In genomic region chr22:42732071-42732470, GRCh38 we compare ENCODE assay signal across 33 cellular contexts. TPM values are rescaled to one million over a fixed set of nuclear protein-coding genes. Genes with fewer than 3 reads are reported as not detected.
"Had no signal": no experiment of that assay in that cellular context is flagged by ENCODE, and none has a peak within 500 bp of the region (broad histone marks: within the 10 kb centered on the region; RNA-seq: fewer than 3 reads in every experiment).

No MANE protein-coding gene starts in this region.

- H3K4me3 ChIP-seq: adrenal gland, breast epithelium, cardiac muscle cell, colonic mucosa, dorsolateral prefrontal cortex had no signal

- ATAC-seq: activated CD4-positive, alpha-beta T cell treated with anti-CD3 and anti-CD28 coated beads for 36 hours; activated CD8-positive, alpha-beta memory T cell treated with anti-CD3 and anti-CD28 coated beads, Interleukin-2, amount 10 ng/mL, durations not matched to agents 7 days and 5 days; activated CD8-positive, alpha-beta T cell treated with anti-CD3 and anti-CD28 coated beads, Interleukin-2, amount 10 ng/mL, durations not matched to agents 7 days and 5 days; activated naive CD8-positive, alpha-beta T cell treated with anti-CD3 and anti-CD28 coated beads, Interleukin-2, amount 50 U/mL, for 24 hours; esophagus mucosa had no signal

- H3K36me3 ChIP-seq: adrenal gland, breast epithelium, cardiac muscle cell, colonic mucosa had no signal

- H3K27me3 ChIP-seq: adrenal gland, breast epithelium, cardiac muscle cell, colonic mucosa, dorsolateral prefrontal cortex had no signal

- H3K4me1 ChIP-seq: adrenal gland, breast epithelium, colonic mucosa had no signal

- H3K9me3 ChIP-seq: adrenal gland, breast epithelium, colonic mucosa had no signal

- H3K27ac ChIP-seq: adrenal gland, breast epithelium, cardiac muscle cell, colonic mucosa, dorsolateral prefrontal cortex had no signal

- DNase-seq: activated CD4-positive, alpha-beta memory T cell treated with anti-CD3 and anti-CD28 coated beads for 36 hours; activated CD4-positive, alpha-beta T cell treated with anti-CD3 and anti-CD28 coated beads for 36 hours; activated CD4-positive, alpha-beta T cell treated with anti-CD3 and anti-CD28 coated beads, Interleukin-2, amount 10 ng/mL, durations not matched to agents 24 days and 14 days; activated CD4-positive, CD25-positive, alpha-beta regulatory T cell; activated CD4-positive, CD25-positive, alpha-beta regulatory T cell treated with anti-CD3 and anti-CD28 coated beads, Interleukin-2, amount 50 U/mL, for 72 hours; activated CD8-positive, alpha-beta memory T cell treated with anti-CD3 and anti-CD28 coated beads, Interleukin-2, amount 10 ng/mL, durations not matched to agents 7 days and 5 days; activated CD8-positive, alpha-beta memory T cell treated with anti-CD3 and anti-CD28 coated beads, Interleukin-2, amount 50 U/mL, for 4 hours; activated CD8-positive, alpha-beta T cell treated with anti-CD3 and anti-CD28 coated beads, Interleukin-2, amount 10 ng/mL, durations not matched to agents 7 days and 5 days; activated effector memory CD4-positive, alpha-beta T cell treated with anti-CD3 and anti-CD28 coated beads, Interleukin-2, amount 50 U/mL, for 16 hours; activated naive CD4-positive, alpha-beta T cell treated with anti-CD3 and anti-CD28 coated beads for 36 hours; activated naive CD8-positive, alpha-beta T cell treated with anti-CD3 and anti-CD28 coated beads for 36 hours; activated naive CD8-positive, alpha-beta T cell treated with anti-CD3 and anti-CD28 coated beads, Interleukin-2, amount 50 U/mL, for 24 hours; activated T-cell treated with anti-CD3 and anti-CD28 coated beads, Interleukin-2, amount 50 U/mL, for 1 hour; activated T-cell treated with anti-CD3 and anti-CD28 coated beads, Interleukin-2, amount 50 U/mL, for 48 hours; adrenal gland; amygdala; aorta; central memory CD4-positive, alpha-beta T cell; cerebellar nuclear complex; colonic mucosa; dorsolateral prefrontal cortex; effector memory CD4-positive, alpha-beta T cell; endodermal cell; foreskin fibroblast; head of caudate nucleus; T-helper 2 cell had no signal

RNA-seq across cellular contexts. Expression of gene A4GALT, which starts 11.4 kb away (rescaled TPM):
- total RNA-seq: activated CD4-positive, alpha-beta memory T cell treated with anti-CD3 and anti-CD28 coated beads for 36 hours; activated CD4-positive, alpha-beta T cell treated with anti-CD3 and anti-CD28 coated beads for 36 hours; activated CD4-positive, alpha-beta T cell treated with anti-CD3 and anti-CD28 coated beads, Interleukin-2, amount 10 ng/mL, durations not matched to agents 24 days and 14 days; activated CD8-positive, alpha-beta memory T cell treated with anti-CD3 and anti-CD28 coated beads for 36 hours; activated naive CD4-positive, alpha-beta T cell treated with anti-CD3 and anti-CD28 coated beads for 36 hours; activated T-helper 1 cell treated with anti-CD3 and anti-CD28 coated beads, Interleukin-12 subunit alpha, Interleukin-12 subunit beta, Interleukin-2, Interleukin-4 antibody, amounts not matched to agents 30 ng/mL and 10 ng/mL and 1 ng/mL, durations not matched to agents 14 hours and 24 hours and 36 hours; activated T-helper 2 cell treated with anti-CD3 and anti-CD28 coated beads, Interferon-gamma antibody, Interleukin-2, Interleukin-4, amounts not matched to agents 10 μg/mL and 5 μg/mL and 100 μg/mL, durations not matched to agents 14 hours and 24 hours and 36 hours; T-helper 1 cell treated with Interleukin-12 subunit alpha and Interleukin-12 subunit beta and Interleukin-4 antibody, amounts not matched to agents 30 ng/mL and 1 ng/mL, for 36 hours had no signal
